In the genomic region with DNA sequence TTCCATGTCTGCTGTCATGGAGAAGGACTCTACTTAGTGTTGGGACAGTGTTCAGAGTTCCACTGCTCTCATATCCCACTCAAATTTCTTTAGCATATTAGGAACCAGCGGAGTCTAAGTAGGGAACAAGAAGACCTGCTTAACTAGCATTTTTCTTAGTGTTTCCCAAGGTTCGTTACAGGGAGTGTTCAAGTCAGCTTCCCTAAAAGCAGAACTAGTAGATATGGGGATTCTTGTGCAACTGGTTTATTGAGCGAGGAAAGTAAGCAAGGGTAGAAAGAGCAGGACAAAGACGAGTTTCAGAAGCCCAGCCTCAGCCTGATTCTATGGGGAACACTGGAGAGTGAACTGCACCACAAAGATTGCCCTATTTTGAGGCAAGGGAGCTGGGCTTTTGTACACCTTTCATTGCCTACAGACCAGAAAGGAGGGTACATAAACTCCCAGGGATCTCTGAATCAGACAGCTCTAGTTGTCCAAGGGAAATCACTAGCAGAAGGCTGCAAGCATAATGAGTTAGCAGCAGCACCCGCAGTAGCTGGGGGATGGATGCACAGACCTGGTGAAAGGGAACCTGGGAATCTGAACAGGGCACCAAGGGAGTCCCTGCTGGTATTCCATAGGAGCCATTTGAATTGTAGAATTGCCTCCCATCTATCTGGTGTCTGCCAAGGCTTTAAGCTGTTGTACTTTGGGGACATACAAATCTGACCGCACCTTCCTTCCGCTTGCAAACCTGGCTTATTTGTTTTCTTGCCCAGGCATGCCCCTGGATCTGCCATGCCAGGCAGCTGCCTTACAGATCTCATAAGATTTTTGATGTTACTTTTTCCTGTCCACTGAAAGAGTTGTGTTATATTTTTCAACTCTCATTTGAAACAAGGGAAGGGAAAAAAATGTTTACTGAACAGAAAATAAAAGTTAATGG, we compare ENCODE assay signal across 9 cellular contexts. TPM values are rescaled to one million over a fixed set of nuclear protein-coding genes. Genes with fewer than 3 reads are reported as not detected.
DNase-seq lines count a peak whose midpoint lies in the region; ATAC-seq lines count a peak whose summit lies in the region.
"Had no signal": no experiment of that assay in that cellular context is flagged by ENCODE, and none has a peak within 500 bp of the region (broad histone marks: within the 10 kb centered on the region; RNA-seq: fewer than 3 reads in every experiment).

No MANE protein-coding gene starts in this region.

- peaks cover 10 to 79% (median 34%) of the 10 kb centered on the region in 11 experiments; a peak in 16 of 22 replicates for H4K20me1 ChIP-seq in BLaER1 treated with 17β-estradiol and CSF1 and Interleukin-3, amounts not matched to agents 10 nM and 100 nM

- CTCF ChIA-PET in T-cell (lab: Charles Lee), result no interaction called here

- POLR2A ChIA-PET in T-cell (lab: Charles Lee), result interaction anchor here in 1 of 2 donors (0.8 kb wide), 1 partner anchor 7 kb away, joined by 3 read pairs; no protein-coding TSS in a partner anchor

- peak overlapping the region; percentile 9 to 69 (median 48); a peak in 20 of 22 replicates for H3K27ac ChIP-seq in BLaER1 treated with 17β-estradiol and CSF1 and Interleukin-3, amounts not matched to agents 10 nM and 100 nM
- H3K27ac ChIP-seq in layer of hippocampus (ENCODE audit: low read depth, low read length), result peak overlapping the region; percentile 25

- no peaks in the 10 kb centered on the region for H3K27me3 ChIP-seq in BLaER1 treated with 17β-estradiol and CSF1 and Interleukin-3, amounts not matched to agents 10 nM and 100 nM
- no peaks in the 10 kb centered on the region for H3K27me3 ChIP-seq in layer of hippocampus (ENCODE audit: control insufficient read depth, insufficient read depth, low read length)

- H3K9me3 ChIP-seq in BLaER1 treated with 17β-estradiol and CSF1 and Interleukin-3, amounts not matched to agents 10 nM and 100 nM (replicated peaks in 1 of 11), result peaks cover 0 to 7% (median 0%) of the 10 kb centered on the region in 11 experiments; a peak in 1 of 22 replicates

- H3K4me3 Mint-ChIP-seq in T-cell, result no peak overlapping the region

- H3K36me3 ChIP-seq in BLaER1 treated with 17β-estradiol and CSF1 and Interleukin-3, amounts not matched to agents 10 nM and 100 nM, result peaks cover 0 to 51% (median 42%) of the 10 kb centered on the region in 11 experiments; a peak in 20 of 22 replicates

- H3K9me3 Mint-ChIP-seq in T-cell, result no peaks in the 10 kb centered on the region

- peaks cover 82 to 87% (median 83%) of the 10 kb centered on the region in 3 donors for H3K4me1 Mint-ChIP-seq in T-cell

- peak; percentile 76 for DNase-seq in KBM-7
- no peak for DNase-seq in T-cell
- DNase-seq in glomerular visceral epithelial cell (ENCODE audit: extremely low spot score), result no peak
- no peak for DNase-seq in NCI-H2227 (lab: John Stamatoyannopoulos, UW; ENCODE audit: unreplicated experiment)
- no peak for DNase-seq in NCI-H2029 (lab: John Stamatoyannopoulos, UW)
- DNase-seq: NK-92 treated with Interleukin-12 subunit alpha and Interleukin-12 subunit beta, amount 100 ng/mL, for 24 hours had no signal

- no peak overlapping the region; a peak in 1 of 20 replicates for H3K4me3 ChIP-seq in BLaER1 treated with 17β-estradiol and CSF1 and Interleukin-3, amounts not matched to agents 10 nM and 100 nM

- ATAC-seq in T-cell (replicated peaks in 1 of 4) (peak in 1 of 4 experiments; percentile 39), HG02610 (IDR thresholded peaks at IDR 0.05; ENCODE audit: unreplicated experiment) (no peak)

- H3K27ac Mint-ChIP-seq in T-cell, result peak overlapping the region; percentile 27 to 60

- peaks cover 38% of the 10 kb centered on the region for H3K36me3 Mint-ChIP-seq in T-cell

- H3K9ac ChIP-seq in BLaER1 treated with 17β-estradiol and CSF1 and Interleukin-3, amounts not matched to agents 10 nM and 100 nM, result peak overlapping the region in 3 of 11 experiments; percentile 34 to 45 (median 42); a peak in 5 of 22 replicates

- H3K27me3 Mint-ChIP-seq in T-cell, result no peaks in the 10 kb centered on the region

- peaks cover 72 to 92% (median 81%) of the 10 kb centered on the region in 10 experiments for H3K4me1 ChIP-seq in BLaER1 treated with 17β-estradiol and CSF1 and Interleukin-3, amounts not matched to agents 10 nM and 100 nM

- H3K4me2 ChIP-seq in BLaER1 treated with 17β-estradiol and CSF1 and Interleukin-3, amounts not matched to agents 10 nM and 100 nM, result peak overlapping the region; percentile 19 to 96 (median 39); a peak in 21 of 22 replicates

- in situ Hi-C loops in KBM-7 (cut with MboI; ENCODE audit: low pct_unique_long_range_greater_than_20kb, low sequenced_read_pairs), result no loop called here

RNA-seq across cellular contexts. Expression of gene CMTM7, which starts 15.1 kb away (rescaled TPM):
- 10 to 100 TPM; 40.7 to 56.7 (median 47.8) TPM for total RNA-seq in T-cell
